Comparison of ENCODE assay signal across 16 cellular contexts in genomic region chr15:76321171-76321570, GRCh38. TPM values are rescaled to one million over a fixed set of nuclear protein-coding genes. Genes with fewer than 3 reads are reported as not detected.
DNase-seq lines count a peak whose midpoint lies in the region; ATAC-seq, FAIRE-seq and TF ChIP-seq lines count a peak whose summit lies in the region.
"Had no signal": no experiment of that assay in that cellular context is flagged by ENCODE, and none has a peak within 500 bp of the region (broad histone marks: within the 10 kb centered on the region; RNA-seq: fewer than 3 reads in every experiment).

No MANE protein-coding gene starts in this region.

- no peak overlapping the region for H3K27ac Mint-ChIP-seq in neural progenitor cell
- H3K27ac Mint-ChIP-seq: CD14-positive monocyte; CD8-positive, alpha-beta T cell had no signal

- no peak overlapping the region; the same call in 1 of the 2 replicates for H3K27ac ChIP-seq in HEK293 (ENCODE audit: extremely low read depth, low read depth, low read length)
- H3K27ac ChIP-seq in SK-N-MC, result no peak overlapping the region
- no peak overlapping the region for H3K27ac ChIP-seq in neural progenitor cell
- H3K27ac ChIP-seq in kidney (ENCODE audit: low read depth in 2 of 2, low read length in 2 of 2), result no peak overlapping the region
- H3K27ac ChIP-seq: 22Rv1 had no signal

- FAIRE-seq in kidney (lab: Jason Lieb, UNC), result no peak
- FAIRE-seq: GM12878, GM18507 had no signal

- DNase-seq in DMS 273 (lab: John Stamatoyannopoulos, UW; ENCODE audit: unreplicated experiment) (peak; percentile 14), DMS 273 treated with DMSO at 0.1 percent for 48 hours (lab: John Stamatoyannopoulos, UW) (no peak), SK-N-MC (ENCODE audit: low read depth, low spot score) (no peak), neural progenitor cell (ENCODE audit: low spot score) (peak; percentile 46), kidney (no peak)
- DNase-seq: CD8-positive, alpha-beta T cell; COR-L47; DMS79; H7 had no signal

- peak overlapping the region; percentile 32 for H3K4me2 ChIP-seq in neural progenitor cell

- no peaks in the 10 kb centered on the region for H3K9me3 Mint-ChIP-seq in neural progenitor cell
- H3K9me3 Mint-ChIP-seq: CD8-positive, alpha-beta T cell had no signal

- peaks cover 7% of the 10 kb centered on the region for H3K4me1 Mint-ChIP-seq in neural progenitor cell
- H3K4me1 Mint-ChIP-seq: CD14-positive monocyte had no signal

- no peaks in the 10 kb centered on the region for H3K9me3 ChIP-seq in HEK293 (ENCODE audit: control insufficient read depth, insufficient read depth, low read depth, low read length)
- no peaks in the 10 kb centered on the region for H3K9me3 ChIP-seq in SK-N-MC (ENCODE audit: low read depth, low read length)
- H3K9me3 ChIP-seq in neural progenitor cell (ENCODE audit: low read depth), result no peaks in the 10 kb centered on the region
- no peaks in the 10 kb centered on the region for H3K9me3 ChIP-seq in kidney (ENCODE audit: control insufficient read depth in 1 of 2, low read length in 2 of 2)

- H3K4me3 ChIP-seq in HEK293 (ENCODE audit: low read depth, low read length) (no peak overlapping the region), SK-N-MC (peak overlapping the region; percentile 34), neural progenitor cell (no peak overlapping the region), kidney (ENCODE audit: low read length in 2 of 2) (no peak overlapping the region)
- H3K4me3 ChIP-seq: GM12878 had no signal

- CTCF ChIA-PET in HEK293 (lab: Yijun Ruan, JAX), result no interaction called here

- no peaks in the 10 kb centered on the region for H3K36me3 Mint-ChIP-seq in neural progenitor cell
- H3K36me3 Mint-ChIP-seq: CD14-positive monocyte; CD8-positive, alpha-beta T cell had no signal

- no peaks in the 10 kb centered on the region for H4K20me1 ChIP-seq in neural progenitor cell (ENCODE audit: low read depth)

- no peak overlapping the region for H2AFZ ChIP-seq in neural progenitor cell (replicated peaks)

- H3K27me3 ChIP-seq in neural progenitor cell, result peaks cover 13% of the 10 kb centered on the region

- H3K4me3 Mint-ChIP-seq in neural progenitor cell, result no peak overlapping the region
- H3K4me3 Mint-ChIP-seq: CD14-positive monocyte; CD8-positive, alpha-beta T cell had no signal

- H3K4me1 ChIP-seq in HEK293 (ENCODE audit: control insufficient read depth, insufficient read depth, low read length), result peaks cover 21% of the 10 kb centered on the region
- peaks cover 9% of the 10 kb centered on the region for H3K4me1 ChIP-seq in neural progenitor cell
- no peaks in the 10 kb centered on the region for H3K4me1 ChIP-seq in kidney (ENCODE audit: control insufficient read depth in 1 of 2, insufficient read depth in 1 of 2, low read depth in 1 of 2, low read length in 2 of 2)

- intact Hi-C loops in kidney (cut with DNase I), result no loop called here

- POLR2A ChIA-PET in HEK293 (lab: Yijun Ruan, JAX), result no interaction called here

- no peaks in the 10 kb centered on the region for H3F3A ChIP-seq in neural progenitor cell (ENCODE audit: low read depth)

- no peak overlapping the region for H3K9ac ChIP-seq in SK-N-MC (ENCODE audit: insufficient read length)
- no peak overlapping the region for H3K9ac ChIP-seq in neural progenitor cell
- H3K9ac ChIP-seq in kidney (ENCODE audit: low read length in 2 of 2), result no peak overlapping the region

- peaks cover 7% of the 10 kb centered on the region for H3K27me3 Mint-ChIP-seq in neural progenitor cell (ENCODE audit: insufficient read depth, low read depth)

- TF ChIP-seq CTCF in HEK293 (tag by site-specific recombination; IDR thresholded peaks at IDR 0.05) (no peak), neural progenitor cell (IDR thresholded peaks at IDR 0.05) (no peak), kidney (IDR thresholded peaks at IDR 0.05; ENCODE audit: borderline replicate concordance, extremely low read depth, insufficient read depth) (no peak)

- no peaks in the 10 kb centered on the region for H3K79me2 ChIP-seq in neural progenitor cell (ENCODE audit: low read depth)

- ATAC-seq in HG03280 (IDR thresholded peaks at IDR 0.05; ENCODE audit: unreplicated experiment) (no peak), HG03571 (IDR thresholded peaks at IDR 0.05; ENCODE audit: unreplicated experiment) (no peak)
- ATAC-seq: CD8-positive, alpha-beta T cell; GM12878 had no signal

- H3K36me3 ChIP-seq in HEK293 (ENCODE audit: control insufficient read depth in 2 of 2, insufficient read depth in 1 of 2, low read length in 2 of 2), result no peaks in the 10 kb centered on the region
- no peaks in the 10 kb centered on the region for H3K36me3 ChIP-seq in SK-N-MC (ENCODE audit: insufficient read depth, low read length)
- H3K36me3 ChIP-seq in neural progenitor cell, result no peaks in the 10 kb centered on the region
- H3K36me3 ChIP-seq in kidney (ENCODE audit: control insufficient read depth in 1 of 2, insufficient read depth in 2 of 2, low read length in 2 of 2), result no peaks in the 10 kb centered on the region

TF ChIP-seq in HEK293, 187 proteins besides CTCF, POLR2A, EP300 and RAD21 (continues in another document):
- TF ChIP-seq, protein P1, sequence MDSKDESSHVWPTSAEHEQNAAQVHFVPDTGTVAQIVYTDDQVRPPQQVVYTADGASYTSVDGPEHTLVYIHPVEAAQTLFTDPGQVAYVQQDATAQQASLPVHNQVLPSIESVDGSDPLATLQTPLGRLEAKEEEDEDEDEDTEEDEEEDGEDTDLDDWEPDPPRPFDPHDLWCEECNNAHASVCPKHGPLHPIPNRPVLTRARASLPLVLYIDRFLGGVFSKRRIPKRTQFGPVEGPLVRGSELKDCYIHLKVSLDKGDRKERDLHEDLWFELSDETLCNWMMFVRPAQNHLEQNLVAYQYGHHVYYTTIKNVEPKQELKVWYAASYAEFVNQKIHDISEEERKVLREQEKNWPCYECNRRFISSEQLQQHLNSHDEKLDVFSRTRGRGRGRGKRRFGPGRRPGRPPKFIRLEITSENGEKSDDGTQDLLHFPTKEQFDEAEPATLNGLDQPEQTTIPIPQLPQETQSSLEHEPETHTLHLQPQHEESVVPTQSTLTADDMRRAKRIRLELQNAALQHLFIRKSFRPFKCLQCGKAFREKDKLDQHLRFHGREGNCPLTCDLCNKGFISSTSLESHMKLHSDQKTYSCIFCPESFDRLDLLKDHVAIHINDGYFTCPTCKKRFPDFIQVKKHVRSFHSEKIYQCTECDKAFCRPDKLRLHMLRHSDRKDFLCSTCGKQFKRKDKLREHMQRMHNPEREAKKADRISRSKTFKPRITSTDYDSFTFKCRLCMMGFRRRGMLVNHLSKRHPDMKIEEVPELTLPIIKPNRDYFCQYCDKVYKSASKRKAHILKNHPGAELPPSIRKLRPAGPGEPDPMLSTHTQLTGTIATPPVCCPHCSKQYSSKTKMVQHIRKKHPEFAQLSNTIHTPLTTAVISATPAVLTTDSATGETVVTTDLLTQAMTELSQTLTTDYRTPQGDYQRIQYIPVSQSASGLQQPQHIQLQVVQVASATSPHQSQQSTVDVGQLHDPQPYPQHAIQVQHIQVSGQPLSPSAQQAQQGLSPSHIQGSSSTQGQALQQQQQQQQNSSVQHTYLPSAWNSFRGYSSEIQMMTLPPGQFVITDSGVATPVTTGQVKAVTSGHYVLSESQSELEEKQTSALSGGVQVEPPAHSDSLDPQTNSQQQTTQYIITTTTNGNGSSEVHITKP (tag by site-specific recombination; IDR thresholded peaks at IDR 0.05), result peak; percentile 74
- TF ChIP-seq ZNF132 (tag by site-specific recombination; IDR thresholded peaks at IDR 0.05; ENCODE audit: borderline replicate concordance), result no peak
- no peak for TF ChIP-seq ZFP37 (tag by site-specific recombination; IDR thresholded peaks at IDR 0.05)
- TF ChIP-seq ZNF530 (tag by site-specific recombination; IDR thresholded peaks at IDR 0.05; ENCODE audit: low read depth), result no peak
- peak; percentile 27; the same call in 1 of the 2 replicates for TF ChIP-seq ZNF335 (tag by site-specific recombination; conservative IDR thresholded peaks at IDR 0.05)
- TF ChIP-seq ZBTB11 (tag by site-specific recombination; conservative IDR thresholded peaks at IDR 0.05; ENCODE audit: low read depth), result no peak
- TF ChIP-seq ZNF768 (tag by site-specific recombination; IDR thresholded peaks at IDR 0.05), result no peak
- 0 out of 2 replicates have a peak, but pooled peaks have one; percentile 9 for TF ChIP-seq ZNF10 (tag by site-specific recombination; IDR thresholded peaks at IDR 0.05)

RNA-seq across cellular contexts. Expression of gene ETFA, which starts 9.9 kb away (rescaled TPM):
- 77.3 and 99.3 TPM in 2 replicates for total RNA-seq in neural progenitor cell (ENCODE audit: low replicate concordance)
- 90.1 TPM for total RNA-seq in kidney
- 261 TPM for polyA plus RNA-seq in kidney (ENCODE audit: insufficient read depth, low read depth, low replicate concordance)

RNA-seq across cellular contexts. Expression of gene ISL2, which starts 15.4 kb away (rescaled TPM):
- total RNA-seq in neural progenitor cell (ENCODE audit: low replicate concordance), result not detected in 2 replicates
- 0.44 TPM for total RNA-seq in kidney
- not detected for polyA plus RNA-seq in kidney (ENCODE audit: insufficient read depth, low read depth, low replicate concordance)
- total RNA-seq: CD8-positive, alpha-beta T cell; H7 had no signal

Comparison
In these comparisons a context has a peak if more than half of its experiments do, and no peak if none do; other contexts are left out.
1. DNase-seq: peak in DMS 273 (single experiment) and neural progenitor cell (single experiment); none in DMS 273 treated with DMSO at 0.1 percent for 48 hours (single experiment), SK-N-MC (single experiment) and kidney (single experiment).